ENCODE assay signal across 9 cellular contexts in the genomic region with DNA sequence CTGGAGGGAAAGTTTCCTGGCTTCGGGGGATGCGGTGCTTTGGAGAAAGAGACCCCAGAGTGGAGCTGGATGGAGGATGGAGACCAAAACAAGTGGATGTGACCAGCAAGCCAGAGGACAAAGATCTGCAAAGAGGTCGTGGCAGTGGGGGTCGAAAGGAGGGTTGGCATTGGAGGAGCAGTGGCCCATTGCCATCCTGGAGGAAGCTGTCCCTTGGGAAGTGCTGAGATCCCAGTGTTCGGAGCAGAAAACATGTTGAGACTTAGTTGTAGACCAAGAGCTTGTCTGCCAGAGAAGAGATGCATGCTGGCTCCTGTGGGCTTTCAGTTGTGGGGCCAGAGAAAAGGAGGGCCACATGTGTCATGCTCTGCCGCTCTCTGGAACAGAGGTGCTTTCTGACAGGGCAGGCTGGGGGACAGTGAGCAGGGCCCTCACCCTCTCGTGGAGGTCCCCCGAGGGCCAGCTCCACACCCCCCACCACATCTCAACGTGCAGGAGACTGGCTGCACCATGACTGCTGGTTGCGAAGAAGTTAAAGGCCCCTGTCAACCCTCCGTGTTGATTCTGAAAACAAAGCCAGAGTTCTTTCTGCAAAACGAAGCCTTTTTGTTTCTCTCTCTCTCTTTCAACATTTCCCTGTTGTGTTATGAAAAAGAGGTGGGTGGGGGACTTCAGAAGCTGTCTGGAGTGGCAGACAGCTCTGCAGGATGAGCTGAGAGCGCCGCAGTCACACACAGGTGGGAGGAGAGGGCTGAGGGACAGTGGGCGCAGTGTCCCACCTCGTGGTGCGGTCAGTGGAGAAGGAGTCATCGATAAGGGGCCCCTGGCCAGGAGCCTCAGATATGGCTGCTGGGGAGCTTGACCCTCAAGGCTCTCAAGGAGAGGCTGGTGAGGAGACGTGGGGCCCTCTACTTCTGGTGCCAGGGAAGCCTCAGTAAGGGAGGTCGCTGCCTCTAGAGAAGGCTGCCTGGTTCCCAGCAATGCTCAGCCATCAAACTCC.
DNase-seq lines count a peak whose midpoint lies in the region; ATAC-seq, FAIRE-seq and TF ChIP-seq lines count a peak whose summit lies in the region.
"Had no signal": no experiment of that assay in that cellular context is flagged by ENCODE, and none has a peak within 500 bp of the region (broad histone marks: within the 10 kb centered on the region; RNA-seq: fewer than 3 reads in every experiment).

No MANE protein-coding gene starts in this region.

- DNase-seq in GM12891 (ENCODE audit: insufficient read length, low spot score) (no peak), islet precursor cell (peak; percentile 46), kidney glomerular epithelial cell (lab: John Stamatoyannopoulos, UW) (no peak), NCI-H187 treated with DMSO at 0.1 percent for 48 hours (lab: John Stamatoyannopoulos, UW) (no peak), DMS 273 treated with DMSO at 0.1 percent for 48 hours (lab: John Stamatoyannopoulos, UW) (no peak), substantia nigra (lab: John Stamatoyannopoulos, UW) (no peak)

- FAIRE-seq in GM12891 (lab: Jason Lieb, UNC) = no peak
- FAIRE-seq: TTC549 had no signal

- peak; percentile 70 for ATAC-seq in GM19351 (IDR thresholded peaks at IDR 0.05; ENCODE audit: unreplicated experiment)
- peak; percentile 49 for ATAC-seq in HG03135 (IDR thresholded peaks at IDR 0.05; ENCODE audit: unreplicated experiment)

- TF ChIP-seq POLR2A in GM12891 (IDR thresholded peaks at IDR 0.05; ENCODE audit: low read depth, low read length) = no peak

- H3K27ac ChIP-seq in substantia nigra (ENCODE audit: low read depth, low read length, poor library complexity, severe bottlenecking) = no peak overlapping the region

TF ChIP-seq in GM12891, 5 proteins besides CTCF, POLR2A, EP300 and RAD21:
- TF ChIP-seq PAX5 (IDR thresholded peaks at IDR 0.05; ENCODE audit: insufficient read depth, low read length, severe bottlenecking) (peak; percentile 75), SPI1 (IDR thresholded peaks at IDR 0.05; ENCODE audit: low read depth, low read length) (no peak)
